10 cellular contexts compared by ENCODE assay signal in the genomic region with DNA sequence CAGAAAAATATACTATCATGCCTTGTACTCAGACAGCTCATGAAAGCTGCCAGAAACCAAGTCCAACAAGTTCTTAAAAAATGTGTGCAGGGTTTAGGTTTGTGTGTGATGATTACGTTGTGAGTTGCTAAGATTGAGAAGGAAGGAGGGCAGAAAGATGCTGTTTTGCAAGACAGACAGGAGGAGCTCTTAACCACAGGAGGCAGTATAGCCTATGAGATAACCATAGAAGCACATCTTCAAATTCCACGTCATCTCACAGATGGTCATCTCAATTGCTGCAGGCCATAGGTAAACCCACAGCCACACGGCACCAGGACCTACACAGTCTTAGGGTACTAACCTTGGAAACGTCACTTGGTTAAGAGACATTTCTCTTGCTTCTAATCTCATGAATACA.
DNase-seq lines count a peak whose midpoint lies in the region; ATAC-seq, FAIRE-seq and TF ChIP-seq lines count a peak whose summit lies in the region.
"Had no signal": no experiment of that assay in that cellular context is flagged by ENCODE, and none has a peak within 500 bp of the region (broad histone marks: within the 10 kb centered on the region; RNA-seq: fewer than 3 reads in every experiment).

No MANE protein-coding gene starts in this region.

- POLR2A ChIA-PET in activated CD8-positive, alpha-beta T cell treated with anti-CD3 and anti-CD28 coated beads for 36 hours (lab: Charles Lee): no interaction called here
- POLR2A ChIA-PET in activated CD8-positive, alpha-beta T cell treated with anti-CD3 and anti-CD28 coated beads, Interleukin-2, amount 10 ng/mL, durations not matched to agents 7 days and 5 days (lab: Charles Lee): no interaction called here

- TF ChIP-seq CTCF in activated CD8-positive, alpha-beta T cell treated with anti-CD3 and anti-CD28 coated beads for 36 hours (IDR thresholded peaks at IDR 0.05): peak; percentile 39

- no peak overlapping the region for H3K27ac Mint-ChIP-seq in activated CD8-positive, alpha-beta T cell treated with anti-CD3 and anti-CD28 coated beads for 36 hours
- no peak overlapping the region for H3K27ac Mint-ChIP-seq in activated CD8-positive, alpha-beta T cell treated with anti-CD3 and anti-CD28 coated beads, Interleukin-2, amount 10 ng/mL, durations not matched to agents 7 days and 5 days
- H3K27ac Mint-ChIP-seq in stimulated activated memory B cell treated with anti-CD40 and anti-IgM and Interleukin-4, amounts not matched to agents 10 μg/mL and 1 μg/mL and 100 μg/mL, for 72 hours: peak overlapping the region; percentile 64
- H3K27ac Mint-ChIP-seq: CD4-positive, alpha-beta memory T cell had no signal

- CTCF ChIA-PET in activated CD8-positive, alpha-beta T cell treated with anti-CD3 and anti-CD28 coated beads for 36 hours (lab: Charles Lee): interaction anchor here (0.9 to 2.3 kb wide), 6 partner anchors 11 to 175 kb away, joined by 3 to 8 read pairs (median 5); no protein-coding TSS in a partner anchor
- CTCF ChIA-PET in activated CD8-positive, alpha-beta T cell treated with anti-CD3 and anti-CD28 coated beads, Interleukin-2, amount 10 ng/mL, durations not matched to agents 7 days and 5 days (lab: Charles Lee): interaction anchor here (1.2 to 1.5 kb wide), 3 partner anchors 11 to 294 kb away, joined by 4 to 6 read pairs (median 5); no protein-coding TSS in a partner anchor

- no peaks in the 10 kb centered on the region for H3K4me1 Mint-ChIP-seq in activated CD8-positive, alpha-beta T cell treated with anti-CD3 and anti-CD28 coated beads for 36 hours (ENCODE audit: low read depth)
- no peaks in the 10 kb centered on the region for H3K4me1 Mint-ChIP-seq in activated CD8-positive, alpha-beta T cell treated with anti-CD3 and anti-CD28 coated beads, Interleukin-2, amount 10 ng/mL, durations not matched to agents 7 days and 5 days (ENCODE audit: low read depth)
- peaks cover 41% of the 10 kb centered on the region for H3K4me1 Mint-ChIP-seq in stimulated activated memory B cell treated with anti-CD40 and anti-IgM and Interleukin-4, amounts not matched to agents 10 μg/mL and 1 μg/mL and 100 μg/mL, for 72 hours
- H3K4me1 Mint-ChIP-seq: CD4-positive, alpha-beta memory T cell had no signal

- intact Hi-C loops in activated CD8-positive, alpha-beta T cell treated with anti-CD3 and anti-CD28 coated beads for 36 hours (cut with micrococcal nuclease): no loop called here

- FAIRE-seq in GM19239 (lab: Jason Lieb, UNC): no peak
- FAIRE-seq in RCC 7860 (lab: Jason Lieb, UNC): no peak

- H3K4me3 Mint-ChIP-seq in activated CD8-positive, alpha-beta T cell treated with anti-CD3 and anti-CD28 coated beads for 36 hours: no peak overlapping the region
- no peak overlapping the region for H3K4me3 Mint-ChIP-seq in activated CD8-positive, alpha-beta T cell treated with anti-CD3 and anti-CD28 coated beads, Interleukin-2, amount 10 ng/mL, durations not matched to agents 7 days and 5 days
- H3K4me3 Mint-ChIP-seq in stimulated activated memory B cell treated with anti-CD40 and anti-IgM and Interleukin-4, amounts not matched to agents 10 μg/mL and 1 μg/mL and 100 μg/mL, for 72 hours: no peak overlapping the region
- H3K4me3 Mint-ChIP-seq: CD4-positive, alpha-beta memory T cell had no signal

- TF ChIP-seq POLR2A in erythroblast (IDR thresholded peaks at IDR 0.05; ENCODE audit: low read length): no peak

- H3K27me3 Mint-ChIP-seq in activated CD8-positive, alpha-beta T cell treated with anti-CD3 and anti-CD28 coated beads for 36 hours: peaks cover 8% of the 10 kb centered on the region
- H3K27me3 Mint-ChIP-seq in activated CD8-positive, alpha-beta T cell treated with anti-CD3 and anti-CD28 coated beads, Interleukin-2, amount 10 ng/mL, durations not matched to agents 7 days and 5 days (ENCODE audit: low read depth): peaks cover 14% of the 10 kb centered on the region
- H3K27me3 Mint-ChIP-seq in stimulated activated memory B cell treated with anti-CD40 and anti-IgM and Interleukin-4, amounts not matched to agents 10 μg/mL and 1 μg/mL and 100 μg/mL, for 72 hours: no peaks in the 10 kb centered on the region
- H3K27me3 Mint-ChIP-seq: naive B cell had no signal

- H3K36me3 Mint-ChIP-seq in activated CD8-positive, alpha-beta T cell treated with anti-CD3 and anti-CD28 coated beads for 36 hours (ENCODE audit: low read depth): no peaks in the 10 kb centered on the region
- H3K36me3 Mint-ChIP-seq in activated CD8-positive, alpha-beta T cell treated with anti-CD3 and anti-CD28 coated beads, Interleukin-2, amount 10 ng/mL, durations not matched to agents 7 days and 5 days (ENCODE audit: low read depth): no peaks in the 10 kb centered on the region
- peaks cover 58% of the 10 kb centered on the region for H3K36me3 Mint-ChIP-seq in stimulated activated memory B cell treated with anti-CD40 and anti-IgM and Interleukin-4, amounts not matched to agents 10 μg/mL and 1 μg/mL and 100 μg/mL, for 72 hours
- H3K36me3 Mint-ChIP-seq: CD4-positive, alpha-beta memory T cell had no signal

- no peak for DNase-seq in activated CD8-positive, alpha-beta T cell treated with anti-CD3 and anti-CD28 coated beads for 36 hours
- no peak for DNase-seq in activated CD8-positive, alpha-beta T cell treated with anti-CD3 and anti-CD28 coated beads, Interleukin-2, amount 10 ng/mL, durations not matched to agents 7 days and 5 days
- DNase-seq in NCI-H69 (lab: John Stamatoyannopoulos, UW) (peak; percentile 25), erythroblast (lab: John Stamatoyannopoulos, UW) (peak; percentile 4 to 10), GM19239 (ENCODE audit: insufficient read length, low spot score) (no peak), NCI-H2081 (lab: John Stamatoyannopoulos, UW) (no peak), RCC 7860 (ENCODE audit: low spot score) (no peak)
- DNase-seq: CD4-positive, alpha-beta memory T cell; naive B cell had no signal

- H3K9me3 Mint-ChIP-seq in activated CD8-positive, alpha-beta T cell treated with anti-CD3 and anti-CD28 coated beads for 36 hours: no peaks in the 10 kb centered on the region
- H3K9me3 Mint-ChIP-seq in activated CD8-positive, alpha-beta T cell treated with anti-CD3 and anti-CD28 coated beads, Interleukin-2, amount 10 ng/mL, durations not matched to agents 7 days and 5 days (ENCODE audit: insufficient read depth): no peaks in the 10 kb centered on the region
- H3K9me3 Mint-ChIP-seq in stimulated activated memory B cell treated with anti-CD40 and anti-IgM and Interleukin-4, amounts not matched to agents 10 μg/mL and 1 μg/mL and 100 μg/mL, for 72 hours: no peaks in the 10 kb centered on the region
- H3K9me3 Mint-ChIP-seq: naive B cell had no signal

- ATAC-seq in activated CD8-positive, alpha-beta T cell treated with anti-CD3 and anti-CD28 coated beads for 36 hours: no peak
- no peak for ATAC-seq in activated CD8-positive, alpha-beta T cell treated with anti-CD3 and anti-CD28 coated beads, Interleukin-2, amount 10 ng/mL, durations not matched to agents 7 days and 5 days
- no peak for ATAC-seq in stimulated activated memory B cell treated with anti-CD40 and anti-IgM and Interleukin-4, amounts not matched to agents 10 μg/mL and 1 μg/mL and 100 μg/mL, for 72 hours

Comparison
In these comparisons a context has a peak if more than half of its experiments do, and no peak if none do; other contexts are left out.
1. DNase-seq: peak in NCI-H69 (single experiment) and erythroblast (2 of 2); none in activated CD8-positive, alpha-beta T cell treated with anti-CD3 and anti-CD28 coated beads for 36 hours (single experiment), activated CD8-positive, alpha-beta T cell treated with anti-CD3 and anti-CD28 coated beads, Interleukin-2, amount 10 ng/mL, durations not matched to agents 7 days and 5 days (single experiment), GM19239 (single experiment), NCI-H2081 (0 of 2) and RCC 7860 (single experiment).